In genomic region chrX:142854970-142855369, GRCh38 we compare ENCODE assay signal across 8 cellular contexts.
"Had no signal": no experiment of that assay in that cellular context is flagged by ENCODE, and none has a peak within 500 bp of the region (broad histone marks: within the 10 kb centered on the region; RNA-seq: fewer than 3 reads in every experiment).

No MANE protein-coding gene starts in this region.

- H3K4me3 Mint-ChIP-seq: H9, IgD-negative memory B cell had no signal

- H3K4me3 ChIP-seq: GM23248 had no signal

- H3K9ac ChIP-seq: GM23248 had no signal

- H3K36me3 Mint-ChIP-seq: IgD-negative memory B cell had no signal

- H3K4me1 Mint-ChIP-seq: H9, IgD-negative memory B cell had no signal

- DNase-seq: GM23248, GOT3, H9, HCEC 1CT, KG1 had no signal

- H2AFZ ChIP-seq: GM23248 had no signal

- FAIRE-seq: H54 had no signal

- H3K27me3 Mint-ChIP-seq: IgD-negative memory B cell had no signal

- H3K27ac ChIP-seq: GM23248, HL-60 had no signal

- H3K27ac Mint-ChIP-seq: H9, IgD-negative memory B cell had no signal
